In the genomic region with DNA sequence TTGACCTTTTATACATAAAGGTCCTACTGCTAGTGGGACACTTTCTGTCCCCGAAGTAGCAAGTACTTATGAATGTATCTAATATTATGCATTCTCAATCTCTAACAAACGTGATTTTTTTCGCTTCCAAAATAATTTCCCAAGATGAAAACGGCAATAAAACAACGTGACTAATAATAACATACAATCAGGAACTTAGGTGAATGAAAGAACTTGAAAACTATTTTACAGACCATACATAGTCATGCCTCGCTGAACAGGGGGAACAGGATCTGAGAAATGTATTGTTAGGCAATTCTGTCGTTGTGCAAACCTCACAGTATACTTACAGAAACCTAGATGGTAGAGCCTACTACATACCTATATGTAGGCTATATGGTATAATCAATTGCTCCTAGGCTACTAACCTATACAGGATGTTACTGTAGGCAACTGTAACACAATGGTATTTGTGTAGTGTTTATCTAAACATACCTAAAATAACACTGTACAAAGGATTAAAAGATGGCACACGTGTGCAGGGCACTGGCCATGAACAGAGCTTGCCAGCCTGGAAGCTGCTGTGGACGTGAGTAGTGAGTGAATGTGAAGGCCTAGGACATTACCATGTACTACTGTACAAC, we compare ENCODE assay signal across 9 cellular contexts. TPM values are rescaled to one million over a fixed set of nuclear protein-coding genes. Genes with fewer than 3 reads are reported as not detected.
DNase-seq lines count a peak whose midpoint lies in the region; ATAC-seq, FAIRE-seq and TF ChIP-seq lines count a peak whose summit lies in the region.
"Had no signal": no experiment of that assay in that cellular context is flagged by ENCODE, and none has a peak within 500 bp of the region (broad histone marks: within the 10 kb centered on the region; RNA-seq: fewer than 3 reads in every experiment).

No MANE protein-coding gene starts in this region.

- no peaks in the 10 kb centered on the region for H3K27me3 ChIP-seq in stomach smooth muscle (ENCODE audit: control insufficient read depth in 1 of 2, insufficient read depth in 2 of 2, low read length in 2 of 2)

- H3K4me3 ChIP-seq in astrocyte of the cerebellum (ENCODE audit: low read depth, low read length), result peak overlapping the region; percentile 91
- H3K4me3 ChIP-seq in kidney (ENCODE audit: low read length in 2 of 2), result peak overlapping the region; percentile 55 to 94
- H3K4me3 ChIP-seq in stomach smooth muscle (ENCODE audit: low read length in 2 of 2), result peak overlapping the region; percentile 77 to 95

- in situ Hi-C loops in astrocyte of the cerebellum (cut with HindIII; ENCODE audit: low sequenced_read_pairs), result no loop called here

- H3K27ac ChIP-seq in kidney (ENCODE audit: low read depth in 2 of 2, low read length in 2 of 2) (peak overlapping the region; percentile 48 to 51), stomach smooth muscle (ENCODE audit: low read length) (peak overlapping the region; percentile 4)

- ATAC-seq in GM21529 (IDR thresholded peaks at IDR 0.05; ENCODE audit: unreplicated experiment), result no peak
- ATAC-seq in HG02763 (IDR thresholded peaks at IDR 0.05; ENCODE audit: unreplicated experiment), result no peak

- no peak for FAIRE-seq in kidney (lab: Jason Lieb, UNC)
- FAIRE-seq: colon had no signal

- intact Hi-C loops in kidney (cut with DNase I), result loop anchor here (10.0 kb wide), 1 partner anchor 117 kb away; no protein-coding TSS in a partner anchor

- H3K9me3 ChIP-seq in kidney (ENCODE audit: control insufficient read depth in 1 of 2, low read length in 2 of 2), result no peaks in the 10 kb centered on the region
- H3K9me3 ChIP-seq in stomach smooth muscle (ENCODE audit: control insufficient read depth in 2 of 2, low read length in 2 of 2), result no peaks in the 10 kb centered on the region

- TF ChIP-seq CTCF in astrocyte of the cerebellum (IDR thresholded peaks at IDR 0.05; ENCODE audit: low read depth, low read length, missing control alignments), result no peak
- no peak for TF ChIP-seq CTCF in kidney (IDR thresholded peaks at IDR 0.05; ENCODE audit: borderline replicate concordance, extremely low read depth, insufficient read depth)

- H3K4me1 ChIP-seq in kidney (ENCODE audit: control insufficient read depth in 1 of 2, insufficient read depth in 1 of 2, low read depth in 1 of 2, low read length in 2 of 2) (peaks cover 12 to 18% of the 10 kb centered on the region in 2 donors), stomach smooth muscle (ENCODE audit: control insufficient read depth, insufficient read depth, low read length) (peaks cover 23% of the 10 kb centered on the region)

- no peaks in the 10 kb centered on the region for H3K36me3 ChIP-seq in kidney (ENCODE audit: control insufficient read depth in 1 of 2, insufficient read depth in 2 of 2, low read length in 2 of 2)
- no peaks in the 10 kb centered on the region for H3K36me3 ChIP-seq in stomach smooth muscle (ENCODE audit: control insufficient read depth in 2 of 2, insufficient read depth in 2 of 2, low read length in 2 of 2)

- peak; percentile 37 for DNase-seq in NCI-H2227 treated with DMSO at 0.1 percent for 48 hours (lab: John Stamatoyannopoulos, UW)
- DNase-seq in NCI-H2227 (lab: John Stamatoyannopoulos, UW; ENCODE audit: unreplicated experiment), result no peak
- DNase-seq in NCI-H526 treated with DMSO at 0.1 percent for 48 hours (lab: John Stamatoyannopoulos, UW), result peak; percentile 57
- no peak for DNase-seq in astrocyte of the cerebellum (ENCODE audit: low read depth)
- DNase-seq in kidney, result no peak

- H3K9ac ChIP-seq in kidney (ENCODE audit: low read length in 2 of 2), result peak overlapping the region; percentile 55 to 57
- H3K9ac ChIP-seq in stomach smooth muscle (ENCODE audit: low read length in 2 of 2), result peak overlapping the region; percentile 71 to 96

RNA-seq across cellular contexts. Expression of a gene that starts 2.5 kb away (rescaled TPM):
- 296 TPM for total RNA-seq in kidney
- 329 TPM for polyA plus RNA-seq in kidney (ENCODE audit: insufficient read depth, low read depth, low replicate concordance)

Comparison
In these comparisons a context has a peak if more than half of its experiments do, and no peak if none do; other contexts are left out.
1. DNase-seq: peak in NCI-H2227 treated with DMSO at 0.1 percent for 48 hours (single experiment) and NCI-H526 treated with DMSO at 0.1 percent for 48 hours (single experiment); none in NCI-H2227 (single experiment), astrocyte of the cerebellum (single experiment) and kidney (single experiment).
2. Peak in every context shown above with its lines, with median percentiles within 50 percentile points of each other: H3K4me3 ChIP-seq.